Comparison of ENCODE assay signal across 14 cellular contexts in genomic region chr11:4637662-4638047, GRCh38. TPM values are rescaled to one million over a fixed set of nuclear protein-coding genes. Genes with fewer than 3 reads are reported as not detected.
DNase-seq lines count a peak whose midpoint lies in the region; ATAC-seq and TF ChIP-seq lines count a peak whose summit lies in the region.
"Had no signal": no experiment of that assay in that cellular context is flagged by ENCODE, and none has a peak within 500 bp of the region (broad histone marks: within the 10 kb centered on the region; RNA-seq: fewer than 3 reads in every experiment).

No MANE protein-coding gene starts in this region.

- H3K36me3 ChIP-seq in GM23338 (ENCODE audit: insufficient read depth) (no peaks in the 10 kb centered on the region), KMS-11 (ENCODE audit: insufficient read depth) (no peaks in the 10 kb centered on the region), Panc1 (ENCODE audit: control insufficient read depth, insufficient read depth, low read length) (no peaks in the 10 kb centered on the region), neural progenitor cell (no peaks in the 10 kb centered on the region)
- H3K36me3 ChIP-seq: BLaER1, HAP-1 had no signal

- H3K4me1 Mint-ChIP-seq in GM23338 (no peaks in the 10 kb centered on the region; the same call in 2 of the 3 replicates), neural progenitor cell (peaks cover 6% of the 10 kb centered on the region)
- no peaks in the 10 kb centered on the region for H3K4me1 Mint-ChIP-seq in activated T-helper 1 cell treated with anti-CD3 and anti-CD28 coated beads, Interleukin-12 subunit alpha, Interleukin-12 subunit beta, Interleukin-2, Interleukin-4 antibody, amounts not matched to agents 30 ng/mL and 10 ng/mL and 1 ng/mL, durations not matched to agents 14 hours and 24 hours and 36 hours (ENCODE audit: low read depth)
- H3K4me1 Mint-ChIP-seq: CD8-positive, alpha-beta memory T cell had no signal

- H3F3A ChIP-seq in GM23338 (replicated peaks; ENCODE audit: low read depth) (no peaks in the 10 kb centered on the region), neural progenitor cell (ENCODE audit: low read depth) (no peaks in the 10 kb centered on the region)

- H3K9me3 ChIP-seq in Panc1 (ENCODE audit: control insufficient read depth, insufficient read depth, low read depth, low read length) (no peaks in the 10 kb centered on the region), neural progenitor cell (ENCODE audit: low read depth) (no peaks in the 10 kb centered on the region)
- H3K9me3 ChIP-seq: A549, BLaER1, Caco-2, HAP-1 had no signal

- H3K9ac ChIP-seq in KMS-11 (no peak overlapping the region), neural progenitor cell (no peak overlapping the region)
- H3K9ac ChIP-seq: BLaER1 had no signal

- H3K4me1 ChIP-seq in GM23338 (ENCODE audit: insufficient read depth) (no peaks in the 10 kb centered on the region), KMS-11 (ENCODE audit: low read depth, poor library complexity, severe bottlenecking) (no peaks in the 10 kb centered on the region), Panc1 (ENCODE audit: control insufficient read depth, insufficient read depth, low read length) (no peaks in the 10 kb centered on the region), neural progenitor cell (no peaks in the 10 kb centered on the region)
- H3K4me1 ChIP-seq: A549, HAP-1 had no signal

- CTCF ChIA-PET in Panc1 (lab: Charles Lee) = interaction anchor here (1.2 to 2.5 kb wide), 7 partner anchors 10 to 456 kb away, joined by 3 to 13 read pairs (median 7); no protein-coding TSS in a partner anchor

- H2AFZ ChIP-seq in GM23338 = peak overlapping the region; percentile 97
- peak overlapping the region; percentile 74; the same call in 1 of the 2 replicates for H2AFZ ChIP-seq in KMS-11 (ENCODE audit: low read depth)
- peak overlapping the region; percentile 94 for H2AFZ ChIP-seq in neural progenitor cell (replicated peaks)

- H3K27ac Mint-ChIP-seq in GM23338 (no peak overlapping the region), neural progenitor cell (no peak overlapping the region)
- no peak overlapping the region for H3K27ac Mint-ChIP-seq in activated T-helper 1 cell treated with anti-CD3 and anti-CD28 coated beads, Interleukin-12 subunit alpha, Interleukin-12 subunit beta, Interleukin-2, Interleukin-4 antibody, amounts not matched to agents 30 ng/mL and 10 ng/mL and 1 ng/mL, durations not matched to agents 14 hours and 24 hours and 36 hours
- H3K27ac Mint-ChIP-seq: CD8-positive, alpha-beta memory T cell had no signal

- TF ChIP-seq CTCF in GM23338 (conservative IDR thresholded peaks at IDR 0.05; ENCODE audit: low read depth in 2 of 2) (no peak), KMS-11 (conservative IDR thresholded peaks at IDR 0.05; ENCODE audit: low read depth, low read length) (no peak), Panc1 (IDR thresholded peaks at IDR 0.05) (no peak), neural progenitor cell (IDR thresholded peaks at IDR 0.05) (no peak), foreskin fibroblast (IDR thresholded peaks at IDR 0.05; ENCODE audit: low read depth, low read length) (no peak)

- H3K27me3 Mint-ChIP-seq in GM23338 (ENCODE audit: insufficient read depth, low read depth, poor library complexity) = peaks cover 4% of the 10 kb centered on the region
- no peaks in the 10 kb centered on the region for H3K27me3 Mint-ChIP-seq in neural progenitor cell (ENCODE audit: insufficient read depth, low read depth)
- peaks cover under 1% of the 10 kb centered on the region for H3K27me3 Mint-ChIP-seq in activated T-helper 1 cell treated with anti-CD3 and anti-CD28 coated beads, Interleukin-12 subunit alpha, Interleukin-12 subunit beta, Interleukin-2, Interleukin-4 antibody, amounts not matched to agents 30 ng/mL and 10 ng/mL and 1 ng/mL, durations not matched to agents 14 hours and 24 hours and 36 hours (ENCODE audit: insufficient read depth)

- POLR2A ChIA-PET in Panc1 (lab: Charles Lee) = no interaction called here

- H3K4me3 Mint-ChIP-seq in GM23338 = no peak overlapping the region
- no peak overlapping the region for H3K4me3 Mint-ChIP-seq in neural progenitor cell
- H3K4me3 Mint-ChIP-seq in activated T-helper 1 cell treated with anti-CD3 and anti-CD28 coated beads, Interleukin-12 subunit alpha, Interleukin-12 subunit beta, Interleukin-2, Interleukin-4 antibody, amounts not matched to agents 30 ng/mL and 10 ng/mL and 1 ng/mL, durations not matched to agents 14 hours and 24 hours and 36 hours = no peak overlapping the region
- H3K4me3 Mint-ChIP-seq: CD8-positive, alpha-beta memory T cell had no signal

- no peak overlapping the region for H3K27ac ChIP-seq in GM23338 (ENCODE audit: low read depth)
- no peak overlapping the region for H3K27ac ChIP-seq in KMS-11
- no peak overlapping the region for H3K27ac ChIP-seq in Panc1 (ENCODE audit: low read length)
- no peak overlapping the region for H3K27ac ChIP-seq in neural progenitor cell
- H3K27ac ChIP-seq: A549, BLaER1 had no signal

- H3K9me3 Mint-ChIP-seq in GM23338 (no peaks in the 10 kb centered on the region), neural progenitor cell (no peaks in the 10 kb centered on the region)
- H3K9me3 Mint-ChIP-seq in activated T-helper 1 cell treated with anti-CD3 and anti-CD28 coated beads, Interleukin-12 subunit alpha, Interleukin-12 subunit beta, Interleukin-2, Interleukin-4 antibody, amounts not matched to agents 30 ng/mL and 10 ng/mL and 1 ng/mL, durations not matched to agents 14 hours and 24 hours and 36 hours = no peaks in the 10 kb centered on the region
- H3K9me3 Mint-ChIP-seq: CD8-positive, alpha-beta memory T cell had no signal

- H3K27me3 ChIP-seq in GM23338 (ENCODE audit: insufficient read depth) (no peaks in the 10 kb centered on the region), KMS-11 (ENCODE audit: insufficient read depth, low read depth) (no peaks in the 10 kb centered on the region), Panc1 (ENCODE audit: control insufficient read depth, insufficient read depth, low read length) (peaks cover 8% of the 10 kb centered on the region; the same call in 1 of the 2 replicates), neural progenitor cell (peaks cover 11% of the 10 kb centered on the region)
- H3K27me3 ChIP-seq: BLaER1 had no signal

- intact Hi-C loops in Panc1 (cut with micrococcal nuclease; ENCODE audit: unreplicated experiment) = loop anchor here (1.0 to 10.0 kb wide), 3 partner anchors 189 to 457 kb away; no protein-coding TSS in a partner anchor
- intact Hi-C loops in activated T-helper 1 cell treated with anti-CD3 and anti-CD28 coated beads, Interleukin-12 subunit alpha, Interleukin-12 subunit beta, Interleukin-2, Interleukin-4 antibody, amounts not matched to agents 30 ng/mL and 10 ng/mL and 1 ng/mL, durations not matched to agents 14 hours and 24 hours and 36 hours (cut with micrococcal nuclease) = loop anchor here (1.0 to 2.0 kb wide), 4 partner anchors 29 to 1171 kb away; partner anchors contain the start of genes OR52N2 and TRIM68

- in situ Hi-C loops in Panc1 (cut with HindIII; ENCODE audit: low pct_unique_long_range_greater_than_20kb, low sequenced_read_pairs) = no loop called here

- H3K4me2 ChIP-seq in GM23338 = no peak overlapping the region
- no peak overlapping the region for H3K4me2 ChIP-seq in KMS-11
- H3K4me2 ChIP-seq in neural progenitor cell = no peak overlapping the region

- no peaks in the 10 kb centered on the region for H3K36me3 Mint-ChIP-seq in GM23338 (ENCODE audit: low read depth)
- H3K36me3 Mint-ChIP-seq in neural progenitor cell = no peaks in the 10 kb centered on the region
- no peaks in the 10 kb centered on the region for H3K36me3 Mint-ChIP-seq in activated T-helper 1 cell treated with anti-CD3 and anti-CD28 coated beads, Interleukin-12 subunit alpha, Interleukin-12 subunit beta, Interleukin-2, Interleukin-4 antibody, amounts not matched to agents 30 ng/mL and 10 ng/mL and 1 ng/mL, durations not matched to agents 14 hours and 24 hours and 36 hours (ENCODE audit: low read depth)
- H3K36me3 Mint-ChIP-seq: CD8-positive, alpha-beta memory T cell had no signal

- ATAC-seq in GM23338 (no peak), Panc1 (peak; percentile 18; the same call in 1 of the 2 replicates)

- DNase-seq in GM23338 (ENCODE audit: low spot score) = no peak
- DNase-seq in Panc1 (ENCODE audit: low read depth, low spot score) = no peak
- no peak for DNase-seq in neural progenitor cell (ENCODE audit: low spot score)
- no peak for DNase-seq in activated T-helper 1 cell treated with anti-CD3 and anti-CD28 coated beads, Interleukin-12 subunit alpha, Interleukin-12 subunit beta, Interleukin-2, Interleukin-4 antibody, amounts not matched to agents 30 ng/mL and 10 ng/mL and 1 ng/mL, durations not matched to agents 14 hours and 24 hours and 36 hours (ENCODE audit: low spot score)
- DNase-seq in GM03348 (ENCODE audit: low spot score) = no peak
- no peak for DNase-seq in foreskin fibroblast

- BruUV-seq in Panc1 (replicated peaks; lab: Mats Ljungman, UMichigan) = no TSS peak

- H3K9me2 ChIP-seq in GM23338 (ENCODE audit: insufficient read depth) = peaks cover 16% of the 10 kb centered on the region; the same call in 1 of the 2 replicates

- H4K20me1 ChIP-seq in GM23338 (replicated peaks; ENCODE audit: insufficient read depth) (no peaks in the 10 kb centered on the region), KMS-11 (ENCODE audit: insufficient read depth) (no peaks in the 10 kb centered on the region), neural progenitor cell (ENCODE audit: low read depth) (no peaks in the 10 kb centered on the region)
- H4K20me1 ChIP-seq: BLaER1 had no signal

- H3K4me3 ChIP-seq in GM23338 = no peak overlapping the region
- H3K4me3 ChIP-seq in KMS-11 (IDR thresholded peaks at IDR 0.05; ENCODE audit: insufficient read depth, low read depth, low read length) = no peak overlapping the region
- no peak overlapping the region for H3K4me3 ChIP-seq in Panc1 (ENCODE audit: low read depth in 2 of 2, low read length in 2 of 2)
- H3K4me3 ChIP-seq in neural progenitor cell = no peak overlapping the region
- H3K4me3 ChIP-seq in foreskin fibroblast (ENCODE audit: low read depth in 1 of 2, low read length in 2 of 2) = no peak overlapping the region
- H3K4me3 ChIP-seq: A549, BLaER1, HAP-1 had no signal

- H3K79me2 ChIP-seq in GM23338 (replicated peaks; ENCODE audit: insufficient read depth) (no peaks in the 10 kb centered on the region), KMS-11 (ENCODE audit: insufficient read depth, low read depth) (no peaks in the 10 kb centered on the region), neural progenitor cell (ENCODE audit: low read depth) (no peaks in the 10 kb centered on the region)

RNA-seq across cellular contexts. Expression of gene OR51D1, which starts 0.4 kb away (rescaled TPM):
- not detected in 2 replicates for total RNA-seq in GM23338 (2014; rRNA removed; shearing (Covaris generic))
- not detected in 2 replicates for polyA plus RNA-seq in GM23338 (2016; fragmentation: Nextera tagmentation; extraction: Ambion mirVana)
- total RNA-seq in Panc1 (2021; ENCODE audit: unreplicated experiment) (not detected), neural progenitor cell (ENCODE audit: low replicate concordance) (not detected in 2 replicates)
- polyA plus RNA-seq in Panc1 (2012; ENCODE audit: insufficient read length) = not detected
- total RNA-seq in activated T-helper 1 cell treated with anti-CD3 and anti-CD28 coated beads, Interleukin-12 subunit alpha, Interleukin-12 subunit beta, Interleukin-2, Interleukin-4 antibody, amounts not matched to agents 30 ng/mL and 10 ng/mL and 1 ng/mL, durations not matched to agents 14 hours and 24 hours and 36 hours = not detected in 2 replicates
- total RNA-seq: Caco-2; CD8-positive, alpha-beta memory T cell; H1; HepG2 had no signal
- polyA plus RNA-seq: A549; CD8-positive, alpha-beta memory T cell; H1; HepG2 had no signal

RNA-seq across cellular contexts. Expression of gene OR51E1, which starts 6.1 kb away (rescaled TPM):
- total RNA-seq in GM23338 (2014; rRNA removed; shearing (Covaris generic)) = not detected in 2 replicates
- polyA plus RNA-seq in GM23338 (2016; fragmentation: Nextera tagmentation; extraction: Ambion mirVana) = not detected in 2 replicates
- total RNA-seq in Panc1 (2021; ENCODE audit: unreplicated experiment) (not detected), neural progenitor cell (ENCODE audit: low replicate concordance) (not detected in 2 replicates)
- not detected for polyA plus RNA-seq in Panc1 (2012; ENCODE audit: insufficient read length)
- not detected in 2 replicates for total RNA-seq in activated T-helper 1 cell treated with anti-CD3 and anti-CD28 coated beads, Interleukin-12 subunit alpha, Interleukin-12 subunit beta, Interleukin-2, Interleukin-4 antibody, amounts not matched to agents 30 ng/mL and 10 ng/mL and 1 ng/mL, durations not matched to agents 14 hours and 24 hours and 36 hours
- total RNA-seq: Caco-2; CD8-positive, alpha-beta memory T cell; H1; HepG2 had no signal
- polyA plus RNA-seq: A549; CD8-positive, alpha-beta memory T cell; H1; HepG2 had no signal

RNA-seq across cellular contexts. Expression of gene TRIM68, which starts 29.6 kb away (rescaled TPM):
- total RNA-seq in GM23338 (2014; rRNA removed; shearing (Covaris generic)) = 4.2 and 5.7 TPM in 2 replicates
- 1.6 and 2.2 TPM in 2 replicates for polyA plus RNA-seq in GM23338 (2016; fragmentation: Nextera tagmentation; extraction: Ambion mirVana)
- total RNA-seq in Panc1 (2021; ENCODE audit: unreplicated experiment) (18.5 TPM), neural progenitor cell (ENCODE audit: low replicate concordance) (10.5 and 19.5 TPM in 2 replicates)
- polyA plus RNA-seq in Panc1 (2012; ENCODE audit: insufficient read length) = 12.8 TPM
- 8.2 and 9.4 TPM in 2 replicates for total RNA-seq in activated T-helper 1 cell treated with anti-CD3 and anti-CD28 coated beads, Interleukin-12 subunit alpha, Interleukin-12 subunit beta, Interleukin-2, Interleukin-4 antibody, amounts not matched to agents 30 ng/mL and 10 ng/mL and 1 ng/mL, durations not matched to agents 14 hours and 24 hours and 36 hours
- total RNA-seq: HepG2 had no signal
- polyA plus RNA-seq: HepG2 had no signal

RNA-seq across cellular contexts. Expression of gene OR52I1, which starts 43.8 kb away (rescaled TPM):
- not detected in 2 replicates for total RNA-seq in GM23338 (2014; rRNA removed; shearing (Covaris generic))
- polyA plus RNA-seq in GM23338 (2016; fragmentation: Nextera tagmentation; extraction: Ambion mirVana) = not detected in 2 replicates
- total RNA-seq in Panc1 (2021; ENCODE audit: unreplicated experiment) = not detected
- polyA plus RNA-seq in Panc1 (2012; ENCODE audit: insufficient read length) = not detected
- not detected in 2 replicates for total RNA-seq in neural progenitor cell (ENCODE audit: low replicate concordance)
- not detected in 2 replicates for total RNA-seq in activated T-helper 1 cell treated with anti-CD3 and anti-CD28 coated beads, Interleukin-12 subunit alpha, Interleukin-12 subunit beta, Interleukin-2, Interleukin-4 antibody, amounts not matched to agents 30 ng/mL and 10 ng/mL and 1 ng/mL, durations not matched to agents 14 hours and 24 hours and 36 hours
- total RNA-seq: Caco-2; CD8-positive, alpha-beta memory T cell; H1; HepG2 had no signal
- polyA plus RNA-seq: A549; CD8-positive, alpha-beta memory T cell; H1; HepG2 had no signal

RNA-seq across cellular contexts. Expression of gene OR52I2, which starts 56.1 kb away (rescaled TPM):
- total RNA-seq in GM23338 (2014; rRNA removed; shearing (Covaris generic)) = not detected in 2 replicates
- 0.03 TPM in 1 of 2 replicates, not detected in the other for polyA plus RNA-seq in GM23338 (2016; fragmentation: Nextera tagmentation; extraction: Ambion mirVana)
- total RNA-seq in Panc1 (2021; ENCODE audit: unreplicated experiment) (not detected), neural progenitor cell (ENCODE audit: low replicate concordance) (not detected in 2 replicates)
- not detected for polyA plus RNA-seq in Panc1 (2012; ENCODE audit: insufficient read length)
- total RNA-seq in activated T-helper 1 cell treated with anti-CD3 and anti-CD28 coated beads, Interleukin-12 subunit alpha, Interleukin-12 subunit beta, Interleukin-2, Interleukin-4 antibody, amounts not matched to agents 30 ng/mL and 10 ng/mL and 1 ng/mL, durations not matched to agents 14 hours and 24 hours and 36 hours = not detected in 2 replicates
- total RNA-seq: Caco-2; CD8-positive, alpha-beta memory T cell; H1; HepG2 had no signal
- polyA plus RNA-seq: A549; CD8-positive, alpha-beta memory T cell; H1; HepG2 had no signal
